In genomic region chr2:120661551-120661950, GRCh38 we compare ENCODE assay signal across 9 cellular contexts.
DNase-seq lines count a peak whose midpoint lies in the region; ATAC-seq, FAIRE-seq and TF ChIP-seq lines count a peak whose summit lies in the region.
"Had no signal": no experiment of that assay in that cellular context is flagged by ENCODE, and none has a peak within 500 bp of the region (broad histone marks: within the 10 kb centered on the region; RNA-seq: fewer than 3 reads in every experiment).

No MANE protein-coding gene starts in this region.

- H3K4me1 ChIP-seq in kidney (ENCODE audit: control insufficient read depth in 1 of 2, insufficient read depth in 1 of 2, low read depth in 1 of 2, low read length in 2 of 2) (no peaks in the 10 kb centered on the region), stomach (peaks cover 0 to 18% (median 15%) of the 10 kb centered on the region in 4 donors)

- peak overlapping the region in 53 of 59 donors; percentile 1 to 62 (median 30) for H3K4me3 ChIP-seq in dorsolateral prefrontal cortex
- no peak overlapping the region for H3K4me3 ChIP-seq in kidney (ENCODE audit: low read length in 2 of 2)
- no peak overlapping the region for H3K4me3 ChIP-seq in stomach

- TF ChIP-seq CTCF in dorsolateral prefrontal cortex (IDR thresholded peaks at IDR 0.05 in 54 of 56, conservative IDR thresholded peaks at IDR 0.05 in 2 of 56; ENCODE audit: low read depth in 1 of 56, partially characterized antibody in 56 of 56) (no peak), kidney (IDR thresholded peaks at IDR 0.05; ENCODE audit: borderline replicate concordance, extremely low read depth, insufficient read depth) (no peak), stomach (IDR thresholded peaks at IDR 0.05) (no peak)

- peaks cover 0 to 7% (median 0%) of the 10 kb centered on the region in 45 donors for H3K27me3 ChIP-seq in dorsolateral prefrontal cortex
- H3K27me3 ChIP-seq in stomach: peaks cover 0 to 8% (median 0%) of the 10 kb centered on the region in 3 donors

- FAIRE-seq in kidney (lab: Jason Lieb, UNC): no peak

- no peak for ATAC-seq in GM21447 (IDR thresholded peaks at IDR 0.05; ENCODE audit: unreplicated experiment)

- TF ChIP-seq POLR2A in stomach (IDR thresholded peaks at IDR 0.05): no peak

- peak overlapping the region in 33 of 59 donors; percentile 10 to 87 (median 51) for H3K27ac ChIP-seq in dorsolateral prefrontal cortex
- no peak overlapping the region for H3K27ac ChIP-seq in kidney (ENCODE audit: low read depth in 2 of 2, low read length in 2 of 2)
- no peak overlapping the region for H3K27ac ChIP-seq in stomach
- H3K27ac ChIP-seq: KMS-11 had no signal

- intact Hi-C loops in dorsolateral prefrontal cortex (cut with DNase I) (no loop called here), kidney (cut with DNase I) (no loop called here), stomach (cut with DNase I; ENCODE audit: low total_unique reads) (no loop called here)

- WGBS in stomach, 5 donors: 14 to 17% (median 16%) methylated on average over 16 of the region's 16 CpGs

- no peak overlapping the region for H3K9ac ChIP-seq in kidney (ENCODE audit: low read length in 2 of 2)
- H3K9ac ChIP-seq: KMS-11 had no signal

- H3K9me3 ChIP-seq in kidney (ENCODE audit: control insufficient read depth in 1 of 2, low read length in 2 of 2) (peaks cover 2 to 8% of the 10 kb centered on the region in 2 donors), stomach (peaks cover 0 to 18% (median 7%) of the 10 kb centered on the region in 4 donors)

- peak; percentile 39 for DNase-seq in NCI-H2029 (lab: John Stamatoyannopoulos, UW)
- peak in 7 of 10 donors; percentile 53 to 76 (median 60) for DNase-seq in dorsolateral prefrontal cortex
- DNase-seq in kidney: peak; percentile 85
- DNase-seq in stomach: peak; percentile 53
- DNase-seq in T1000 (lab: John Stamatoyannopoulos, UW): no peak
- DNase-seq in DMS79 treated with DMSO at 0.1 percent for 48 hours (lab: John Stamatoyannopoulos, UW): no peak
- DNase-seq in activated naive CD4-positive, alpha-beta T cell (lab: John Stamatoyannopoulos, UW): no peak

- no peak for TF ChIP-seq EP300 in stomach (IDR thresholded peaks at IDR 0.05)

- H3K36me3 ChIP-seq in kidney (ENCODE audit: control insufficient read depth in 1 of 2, insufficient read depth in 2 of 2, low read length in 2 of 2) (no peaks in the 10 kb centered on the region), stomach (no peaks in the 10 kb centered on the region)

Comparison
In these comparisons a context has a peak if more than half of its experiments do, and no peak if none do; other contexts are left out.
1. DNase-seq: peak in NCI-H2029 (single experiment), dorsolateral prefrontal cortex (7 of 10), kidney (single experiment) and stomach (single experiment); none in T1000 (single experiment), DMS79 treated with DMSO at 0.1 percent for 48 hours (single experiment) and activated naive CD4-positive, alpha-beta T cell (0 of 4).
2. H3K27ac ChIP-seq: peak in dorsolateral prefrontal cortex (33 of 59); none in kidney (0 of 2) and stomach (0 of 5).
3. H3K4me3 ChIP-seq: peak in dorsolateral prefrontal cortex (53 of 59); none in kidney (0 of 2) and stomach (0 of 4).